ENCODE assay signal across 1 cellular context in genomic region chr2:3169106-3169870, GRCh38.
TF ChIP-seq lines count a peak whose summit lies in the region.

No MANE protein-coding gene starts in this region.

TF ChIP-seq in HCT116, 20 proteins besides CTCF, POLR2A, EP300 and RAD21 (continued from another document):
- TF ChIP-seq ZBTB33 (IDR thresholded peaks at IDR 0.05; ENCODE audit: extremely low read depth, insufficient replicate concordance, low read length), result no peak
- TF ChIP-seq EZH2phosphoT487 (IDR thresholded peaks at IDR 0.05; ENCODE audit: borderline replicate concordance), result no peak
- TF ChIP-seq REST (IDR thresholded peaks at IDR 0.05; ENCODE audit: low read depth), result no peak
- no peak for TF ChIP-seq FOSL1 (IDR thresholded peaks at IDR 0.05; ENCODE audit: low read depth)
TF ChIP-seq in HCT116: peak in this region for 0.
